Comparison of ENCODE assay signal across 1 cellular context in the genomic region with DNA sequence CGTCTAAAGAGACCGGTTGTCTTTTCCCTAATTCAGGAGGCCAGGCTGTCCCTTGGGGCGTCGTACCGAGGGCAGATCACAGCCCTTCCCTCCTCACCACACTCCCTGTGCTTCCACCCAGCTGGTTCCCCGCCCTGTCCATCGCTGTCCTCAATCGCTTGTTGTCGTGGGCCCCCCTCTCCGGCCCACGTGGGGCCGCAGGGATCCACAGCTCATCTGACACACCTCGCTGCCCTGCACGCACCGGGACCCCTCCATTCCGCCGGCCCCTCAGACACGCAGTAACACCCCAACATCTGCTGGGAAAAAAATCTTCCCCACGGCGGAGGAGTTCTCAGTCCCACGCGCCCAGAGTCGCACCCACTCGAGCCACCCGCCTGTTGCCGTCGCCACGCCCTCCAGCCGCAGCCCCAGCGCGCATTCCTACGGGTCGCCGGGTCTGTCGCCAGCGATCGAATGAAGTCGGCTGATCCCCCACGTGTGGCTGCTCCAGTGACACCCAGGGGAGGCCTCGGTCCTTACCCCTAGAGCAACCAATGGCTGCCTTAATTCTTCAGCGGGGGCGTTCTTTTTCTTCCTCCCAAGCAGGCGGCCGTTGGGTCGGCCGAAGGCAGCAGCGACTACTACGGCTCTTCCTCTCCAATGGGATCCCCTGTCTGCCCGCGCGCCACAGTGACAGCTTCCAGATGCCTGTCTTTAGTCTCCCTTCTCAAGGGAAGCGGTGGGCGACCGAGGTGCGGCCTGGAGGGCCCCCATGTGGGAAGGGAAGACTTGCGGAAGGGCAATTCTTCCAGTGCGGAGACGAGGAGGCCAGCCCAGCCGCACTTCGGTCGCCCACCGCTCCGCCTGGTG.
A peak's percentile ranks its signal among the peaks of the same experiment; 100 is the strongest.
TF ChIP-seq lines count a peak whose summit lies in the region.

No MANE protein-coding gene starts in this region.

TF ChIP-seq in GM12878, 131 proteins besides CTCF, POLR2A, EP300 and RAD21 (continued from another document and continues in another):
- TF ChIP-seq, protein P1, sequence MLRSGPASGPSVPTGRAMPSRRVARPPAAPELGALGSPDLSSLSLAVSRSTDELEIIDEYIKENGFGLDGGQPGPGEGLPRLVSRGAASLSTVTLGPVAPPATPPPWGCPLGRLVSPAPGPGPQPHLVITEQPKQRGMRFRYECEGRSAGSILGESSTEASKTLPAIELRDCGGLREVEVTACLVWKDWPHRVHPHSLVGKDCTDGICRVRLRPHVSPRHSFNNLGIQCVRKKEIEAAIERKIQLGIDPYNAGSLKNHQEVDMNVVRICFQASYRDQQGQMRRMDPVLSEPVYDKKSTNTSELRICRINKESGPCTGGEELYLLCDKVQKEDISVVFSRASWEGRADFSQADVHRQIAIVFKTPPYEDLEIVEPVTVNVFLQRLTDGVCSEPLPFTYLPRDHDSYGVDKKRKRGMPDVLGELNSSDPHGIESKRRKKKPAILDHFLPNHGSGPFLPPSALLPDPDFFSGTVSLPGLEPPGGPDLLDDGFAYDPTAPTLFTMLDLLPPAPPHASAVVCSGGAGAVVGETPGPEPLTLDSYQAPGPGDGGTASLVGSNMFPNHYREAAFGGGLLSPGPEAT (IDR thresholded peaks at IDR 0.05; ENCODE audit: low read depth) = no peak
- TF ChIP-seq, protein P2, sequence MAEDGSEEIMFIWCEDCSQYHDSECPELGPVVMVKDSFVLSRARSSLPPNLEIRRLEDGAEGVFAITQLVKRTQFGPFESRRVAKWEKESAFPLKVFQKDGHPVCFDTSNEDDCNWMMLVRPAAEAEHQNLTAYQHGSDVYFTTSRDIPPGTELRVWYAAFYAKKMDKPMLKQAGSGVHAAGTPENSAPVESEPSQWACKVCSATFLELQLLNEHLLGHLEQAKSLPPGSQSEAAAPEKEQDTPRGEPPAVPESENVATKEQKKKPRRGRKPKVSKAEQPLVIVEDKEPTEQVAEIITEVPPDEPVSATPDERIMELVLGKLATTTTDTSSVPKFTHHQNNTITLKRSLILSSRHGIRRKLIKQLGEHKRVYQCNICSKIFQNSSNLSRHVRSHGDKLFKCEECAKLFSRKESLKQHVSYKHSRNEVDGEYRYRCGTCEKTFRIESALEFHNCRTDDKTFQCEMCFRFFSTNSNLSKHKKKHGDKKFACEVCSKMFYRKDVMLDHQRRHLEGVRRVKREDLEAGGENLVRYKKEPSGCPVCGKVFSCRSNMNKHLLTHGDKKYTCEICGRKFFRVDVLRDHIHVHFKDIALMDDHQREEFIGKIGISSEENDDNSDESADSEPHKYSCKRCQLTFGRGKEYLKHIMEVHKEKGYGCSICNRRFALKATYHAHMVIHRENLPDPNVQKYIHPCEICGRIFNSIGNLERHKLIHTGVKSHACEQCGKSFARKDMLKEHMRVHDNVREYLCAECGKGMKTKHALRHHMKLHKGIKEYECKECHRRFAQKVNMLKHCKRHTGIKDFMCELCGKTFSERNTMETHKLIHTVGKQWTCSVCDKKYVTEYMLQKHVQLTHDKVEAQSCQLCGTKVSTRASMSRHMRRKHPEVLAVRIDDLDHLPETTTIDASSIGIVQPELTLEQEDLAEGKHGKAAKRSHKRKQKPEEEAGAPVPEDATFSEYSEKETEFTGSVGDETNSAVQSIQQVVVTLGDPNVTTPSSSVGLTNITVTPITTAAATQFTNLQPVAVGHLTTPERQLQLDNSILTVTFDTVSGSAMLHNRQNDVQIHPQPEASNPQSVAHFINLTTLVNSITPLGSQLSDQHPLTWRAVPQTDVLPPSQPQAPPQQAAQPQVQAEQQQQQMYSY (CRISPR knock-in tag; IDR thresholded peaks at IDR 0.05) = no peak
- TF ChIP-seq, protein P3, sequence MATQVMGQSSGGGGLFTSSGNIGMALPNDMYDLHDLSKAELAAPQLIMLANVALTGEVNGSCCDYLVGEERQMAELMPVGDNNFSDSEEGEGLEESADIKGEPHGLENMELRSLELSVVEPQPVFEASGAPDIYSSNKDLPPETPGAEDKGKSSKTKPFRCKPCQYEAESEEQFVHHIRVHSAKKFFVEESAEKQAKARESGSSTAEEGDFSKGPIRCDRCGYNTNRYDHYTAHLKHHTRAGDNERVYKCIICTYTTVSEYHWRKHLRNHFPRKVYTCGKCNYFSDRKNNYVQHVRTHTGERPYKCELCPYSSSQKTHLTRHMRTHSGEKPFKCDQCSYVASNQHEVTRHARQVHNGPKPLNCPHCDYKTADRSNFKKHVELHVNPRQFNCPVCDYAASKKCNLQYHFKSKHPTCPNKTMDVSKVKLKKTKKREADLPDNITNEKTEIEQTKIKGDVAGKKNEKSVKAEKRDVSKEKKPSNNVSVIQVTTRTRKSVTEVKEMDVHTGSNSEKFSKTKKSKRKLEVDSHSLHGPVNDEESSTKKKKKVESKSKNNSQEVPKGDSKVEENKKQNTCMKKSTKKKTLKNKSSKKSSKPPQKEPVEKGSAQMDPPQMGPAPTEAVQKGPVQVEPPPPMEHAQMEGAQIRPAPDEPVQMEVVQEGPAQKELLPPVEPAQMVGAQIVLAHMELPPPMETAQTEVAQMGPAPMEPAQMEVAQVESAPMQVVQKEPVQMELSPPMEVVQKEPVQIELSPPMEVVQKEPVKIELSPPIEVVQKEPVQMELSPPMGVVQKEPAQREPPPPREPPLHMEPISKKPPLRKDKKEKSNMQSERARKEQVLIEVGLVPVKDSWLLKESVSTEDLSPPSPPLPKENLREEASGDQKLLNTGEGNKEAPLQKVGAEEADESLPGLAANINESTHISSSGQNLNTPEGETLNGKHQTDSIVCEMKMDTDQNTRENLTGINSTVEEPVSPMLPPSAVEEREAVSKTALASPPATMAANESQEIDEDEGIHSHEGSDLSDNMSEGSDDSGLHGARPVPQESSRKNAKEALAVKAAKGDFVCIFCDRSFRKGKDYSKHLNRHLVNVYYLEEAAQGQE (IDR thresholded peaks at IDR 0.05; ENCODE audit: low read depth, low read length) = no peak
- TF ChIP-seq, protein P4, sequence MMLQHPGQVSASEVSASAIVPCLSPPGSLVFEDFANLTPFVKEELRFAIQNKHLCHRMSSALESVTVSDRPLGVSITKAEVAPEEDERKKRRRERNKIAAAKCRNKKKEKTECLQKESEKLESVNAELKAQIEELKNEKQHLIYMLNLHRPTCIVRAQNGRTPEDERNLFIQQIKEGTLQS (IDR thresholded peaks at IDR 0.05; ENCODE audit: borderline replicate concordance, extremely low read depth, low read depth, low read length) = no peak
- TF ChIP-seq BACH1 (IDR thresholded peaks at IDR 0.05; ENCODE audit: borderline replicate concordance) (peak; percentile 71; the same call in 1 of the 2 replicates), SPI1 (IDR thresholded peaks at IDR 0.05; ENCODE audit: borderline replicate concordance, insufficient read depth, low read depth, low read length) (peak; percentile 2; the same call in 1 of the 2 replicates), IKZF2 (IDR thresholded peaks at IDR 0.05) (peak in 1 of 2 experiments; percentile 32; a peak in 1 of 4 replicates), TCF7 (IDR thresholded peaks at IDR 0.05; ENCODE audit: borderline replicate concordance) (no peak), SRF (IDR thresholded peaks at IDR 0.05; ENCODE audit: low read depth in 2 of 2, low read length in 2 of 2) (no peak), SUPT20H (IDR thresholded peaks at IDR 0.05; ENCODE audit: borderline replicate concordance, control insufficient read depth, low read depth, low read length) (no peak), ZBED1 (IDR thresholded peaks at IDR 0.05; ENCODE audit: borderline replicate concordance) (0 out of 2 replicates have a peak, but pooled peaks have one; percentile 15), CBX3 (IDR thresholded peaks at IDR 0.05; ENCODE audit: borderline replicate concordance, low read depth) (no peak), TCF3 (IDR thresholded peaks at IDR 0.05; ENCODE audit: borderline replicate concordance, insufficient read depth, low read depth, low read length) (no peak), HCFC1 (IDR thresholded peaks at IDR 0.05; ENCODE audit: low read length) (no peak), ZNF24 (IDR thresholded peaks at IDR 0.05) (peak; percentile 79), NR2C2 (IDR thresholded peaks at IDR 0.05; ENCODE audit: borderline replicate concordance, control insufficient read depth, insufficient read length, low read depth) (no peak), NRF1 (conservative IDR thresholded peaks at IDR 0.05; ENCODE audit: low read depth, low read length) (no peak), RUNX3 (IDR thresholded peaks at IDR 0.05; ENCODE audit: low read length) (no peak), CHD4 (IDR thresholded peaks at IDR 0.05) (no peak), HDGF (IDR thresholded peaks at IDR 0.05) (peak; percentile 82), DPF2 (IDR thresholded peaks at IDR 0.05) (no peak), ATF7 (IDR thresholded peaks at IDR 0.05; ENCODE audit: low read depth) (peak; percentile 24; the same call in 1 of the 2 replicates), ESRRA (IDR thresholded peaks at IDR 0.05; ENCODE audit: low read length) (no peak), STAT3 (IDR thresholded peaks at IDR 0.05; ENCODE audit: low read depth, low read length) (no peak), ASH2L (IDR thresholded peaks at IDR 0.05; ENCODE audit: borderline replicate concordance, low read depth) (no peak), RBBP5 (conservative IDR thresholded peaks at IDR 0.05) (no peak), RB1 (IDR thresholded peaks at IDR 0.05; ENCODE audit: borderline replicate concordance) (no peak), CBFB (IDR thresholded peaks at IDR 0.05; ENCODE audit: low read depth) (no peak), TBL1XR1 (IDR thresholded peaks at IDR 0.05; ENCODE audit: low read depth, low read length) (no peak), MTA2 (IDR thresholded peaks at IDR 0.05; ENCODE audit: low read depth) (no peak)
- TF ChIP-seq, protein P5, sequence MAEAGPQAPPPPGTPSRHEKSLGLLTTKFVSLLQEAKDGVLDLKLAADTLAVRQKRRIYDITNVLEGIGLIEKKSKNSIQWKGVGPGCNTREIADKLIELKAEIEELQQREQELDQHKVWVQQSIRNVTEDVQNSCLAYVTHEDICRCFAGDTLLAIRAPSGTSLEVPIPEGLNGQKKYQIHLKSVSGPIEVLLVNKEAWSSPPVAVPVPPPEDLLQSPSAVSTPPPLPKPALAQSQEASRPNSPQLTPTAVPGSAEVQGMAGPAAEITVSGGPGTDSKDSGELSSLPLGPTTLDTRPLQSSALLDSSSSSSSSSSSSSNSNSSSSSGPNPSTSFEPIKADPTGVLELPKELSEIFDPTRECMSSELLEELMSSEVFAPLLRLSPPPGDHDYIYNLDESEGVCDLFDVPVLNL (IDR thresholded peaks at IDR 0.05; ENCODE audit: low read depth, low read length) = no peak
- TF ChIP-seq, protein P6, sequence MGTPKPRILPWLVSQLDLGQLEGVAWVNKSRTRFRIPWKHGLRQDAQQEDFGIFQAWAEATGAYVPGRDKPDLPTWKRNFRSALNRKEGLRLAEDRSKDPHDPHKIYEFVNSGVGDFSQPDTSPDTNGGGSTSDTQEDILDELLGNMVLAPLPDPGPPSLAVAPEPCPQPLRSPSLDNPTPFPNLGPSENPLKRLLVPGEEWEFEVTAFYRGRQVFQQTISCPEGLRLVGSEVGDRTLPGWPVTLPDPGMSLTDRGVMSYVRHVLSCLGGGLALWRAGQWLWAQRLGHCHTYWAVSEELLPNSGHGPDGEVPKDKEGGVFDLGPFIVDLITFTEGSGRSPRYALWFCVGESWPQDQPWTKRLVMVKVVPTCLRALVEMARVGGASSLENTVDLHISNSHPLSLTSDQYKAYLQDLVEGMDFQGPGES (IDR thresholded peaks at IDR 0.05) = 0 out of 2 replicates have a peak, but pooled peaks have one; percentile 23
- TF ChIP-seq, protein P7, sequence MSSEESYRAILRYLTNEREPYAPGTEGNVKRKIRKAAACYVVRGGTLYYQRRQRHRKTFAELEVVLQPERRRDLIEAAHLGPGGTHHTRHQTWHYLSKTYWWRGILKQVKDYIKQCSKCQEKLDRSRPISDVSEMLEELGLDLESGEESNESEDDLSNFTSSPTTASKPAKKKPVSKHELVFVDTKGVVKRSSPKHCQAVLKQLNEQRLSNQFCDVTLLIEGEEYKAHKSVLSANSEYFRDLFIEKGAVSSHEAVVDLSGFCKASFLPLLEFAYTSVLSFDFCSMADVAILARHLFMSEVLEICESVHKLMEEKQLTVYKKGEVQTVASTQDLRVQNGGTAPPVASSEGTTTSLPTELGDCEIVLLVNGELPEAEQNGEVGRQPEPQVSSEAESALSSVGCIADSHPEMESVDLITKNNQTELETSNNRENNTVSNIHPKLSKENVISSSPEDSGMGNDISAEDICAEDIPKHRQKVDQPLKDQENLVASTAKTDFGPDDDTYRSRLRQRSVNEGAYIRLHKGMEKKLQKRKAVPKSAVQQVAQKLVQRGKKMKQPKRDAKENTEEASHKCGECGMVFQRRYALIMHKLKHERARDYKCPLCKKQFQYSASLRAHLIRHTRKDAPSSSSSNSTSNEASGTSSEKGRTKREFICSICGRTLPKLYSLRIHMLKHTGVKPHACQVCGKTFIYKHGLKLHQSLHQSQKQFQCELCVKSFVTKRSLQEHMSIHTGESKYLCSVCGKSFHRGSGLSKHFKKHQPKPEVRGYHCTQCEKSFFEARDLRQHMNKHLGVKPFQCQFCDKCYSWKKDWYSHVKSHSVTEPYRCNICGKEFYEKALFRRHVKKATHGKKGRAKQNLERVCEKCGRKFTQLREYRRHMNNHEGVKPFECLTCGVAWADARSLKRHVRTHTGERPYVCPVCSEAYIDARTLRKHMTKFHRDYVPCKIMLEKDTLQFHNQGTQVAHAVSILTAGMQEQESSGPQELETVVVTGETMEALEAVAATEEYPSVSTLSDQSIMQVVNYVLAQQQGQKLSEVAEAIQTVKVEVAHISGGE (CRISPR knock-in tag; IDR thresholded peaks at IDR 0.05) = no peak
- TF ChIP-seq, protein P8, sequence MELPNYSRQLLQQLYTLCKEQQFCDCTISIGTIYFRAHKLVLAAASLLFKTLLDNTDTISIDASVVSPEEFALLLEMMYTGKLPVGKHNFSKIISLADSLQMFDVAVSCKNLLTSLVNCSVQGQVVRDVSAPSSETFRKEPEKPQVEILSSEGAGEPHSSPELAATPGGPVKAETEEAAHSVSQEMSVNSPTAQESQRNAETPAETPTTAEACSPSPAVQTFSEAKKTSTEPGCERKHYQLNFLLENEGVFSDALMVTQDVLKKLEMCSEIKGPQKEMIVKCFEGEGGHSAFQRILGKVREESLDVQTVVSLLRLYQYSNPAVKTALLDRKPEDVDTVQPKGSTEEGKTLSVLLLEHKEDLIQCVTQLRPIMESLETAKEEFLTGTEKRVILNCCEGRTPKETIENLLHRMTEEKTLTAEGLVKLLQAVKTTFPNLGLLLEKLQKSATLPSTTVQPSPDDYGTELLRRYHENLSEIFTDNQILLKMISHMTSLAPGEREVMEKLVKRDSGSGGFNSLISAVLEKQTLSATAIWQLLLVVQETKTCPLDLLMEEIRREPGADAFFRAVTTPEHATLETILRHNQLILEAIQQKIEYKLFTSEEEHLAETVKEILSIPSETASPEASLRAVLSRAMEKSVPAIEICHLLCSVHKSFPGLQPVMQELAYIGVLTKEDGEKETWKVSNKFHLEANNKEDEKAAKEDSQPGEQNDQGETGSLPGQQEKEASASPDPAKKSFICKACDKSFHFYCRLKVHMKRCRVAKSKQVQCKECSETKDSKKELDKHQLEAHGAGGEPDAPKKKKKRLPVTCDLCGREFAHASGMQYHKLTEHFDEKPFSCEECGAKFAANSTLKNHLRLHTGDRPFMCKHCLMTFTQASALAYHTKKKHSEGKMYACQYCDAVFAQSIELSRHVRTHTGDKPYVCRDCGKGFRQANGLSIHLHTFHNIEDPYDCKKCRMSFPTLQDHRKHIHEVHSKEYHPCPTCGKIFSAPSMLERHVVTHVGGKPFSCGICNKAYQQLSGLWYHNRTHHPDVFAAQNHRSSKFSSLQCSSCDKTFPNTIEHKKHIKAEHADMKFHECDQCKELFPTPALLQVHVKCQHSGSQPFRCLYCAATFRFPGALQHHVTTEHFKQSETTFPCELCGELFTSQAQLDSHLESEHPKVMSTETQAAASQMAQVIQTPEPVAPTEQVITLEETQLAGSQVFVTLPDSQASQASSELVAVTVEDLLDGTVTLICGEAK (IDR thresholded peaks at IDR 0.05; ENCODE audit: borderline replicate concordance) = no peak
